In the genomic region with DNA sequence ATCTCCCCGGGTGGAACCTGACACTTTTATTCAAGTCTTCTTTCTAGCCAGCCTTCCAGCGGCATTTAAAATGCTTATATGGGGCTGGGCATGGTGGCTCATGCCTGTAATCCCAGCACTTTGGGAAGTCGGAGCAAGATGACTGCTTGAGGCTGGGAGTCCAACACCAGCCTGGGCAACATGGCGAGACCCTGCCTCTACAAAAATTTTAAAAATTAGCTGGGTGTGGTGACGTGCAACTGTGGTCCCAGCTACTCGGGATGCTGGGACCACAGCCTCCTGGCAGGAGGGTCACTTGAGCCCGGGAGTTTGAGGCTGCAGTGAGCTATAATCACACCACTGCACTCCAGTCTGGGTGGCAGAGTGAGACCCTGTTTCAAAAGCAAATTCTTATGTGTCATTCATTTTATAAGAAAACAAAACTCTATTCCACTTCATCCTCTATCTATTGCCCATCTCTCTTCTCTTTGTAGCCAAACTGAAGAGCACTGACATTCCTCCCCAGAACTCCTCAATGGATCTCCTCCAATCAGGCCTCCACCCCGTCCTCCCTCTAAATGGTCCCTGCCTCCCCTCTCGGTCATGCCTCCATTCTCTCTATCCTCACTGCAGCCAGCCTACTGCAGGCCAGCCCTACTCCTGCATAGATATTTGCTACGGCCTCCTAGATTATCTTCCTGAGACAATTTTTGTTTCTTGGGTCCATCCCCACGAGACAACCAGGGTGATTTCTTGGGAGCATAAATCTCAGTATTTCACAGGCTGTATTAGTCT, we compare ENCODE assay signal across 22 cellular contexts. TPM values are rescaled to one million over a fixed set of nuclear protein-coding genes. Genes with fewer than 3 reads are reported as not detected.
DNase-seq lines count a peak whose midpoint lies in the region; ATAC-seq, FAIRE-seq and TF ChIP-seq lines count a peak whose summit lies in the region.
"Had no signal": no experiment of that assay in that cellular context is flagged by ENCODE, and none has a peak within 500 bp of the region (broad histone marks: within the 10 kb centered on the region; RNA-seq: fewer than 3 reads in every experiment).

No MANE protein-coding gene starts in this region.

- intact Hi-C loops in esophagus squamous epithelium (cut with DNase I) (no loop called here), gastrocnemius medialis (cut with DNase I; ENCODE audit: low total_unique reads) (no loop called here)

- DNase-seq in GM19239 (ENCODE audit: insufficient read length, low spot score) (no peak), esophagus squamous epithelium (lab: John Stamatoyannopoulos, UW) (no peak), gastrocnemius medialis (no peak), NCI-H345 (lab: John Stamatoyannopoulos, UW) (no peak), NCI-H82 treated with DMSO at 0.1 percent for 48 hours (lab: John Stamatoyannopoulos, UW; ENCODE audit: unreplicated experiment) (no peak)
- DNase-seq: activated CD4-positive, CD25-positive, alpha-beta regulatory T cell treated with anti-CD3 and anti-CD28 coated beads, Interleukin-2, amount 50 U/mL, for 72 hours; activated T-cell treated with anti-CD3 and anti-CD28 coated beads, Interleukin-2, amount 50 U/mL, for 72 hours; cortex of kidney; EL; endodermal cell; kidney glomerular epithelial cell; NCI-H1417 treated with DMSO at 0.1 percent for 48 hours; retina; stimulated activated CD4-positive, alpha-beta T cell treated with anti-CD3 and anti-CD28 coated beads, Interleukin-4, amount 100 ng/mL, for 1 hour; stimulated activated naive CD8-positive, alpha-beta T cell treated with anti-CD3 and anti-CD28 coated beads, Interleukin-15, Interleukin-2, amounts not matched to agents 100 U/mL and 50 U/mL, for 24 hours had no signal

- H3K9ac ChIP-seq in BLaER1 treated with 17β-estradiol and CSF1 and Interleukin-3, amounts not matched to agents 10 nM and 100 nM = peak overlapping the region in 3 of 11 experiments; percentile 15 to 66 (median 55); a peak in 6 of 22 replicates

- H3K36me3 ChIP-seq in BLaER1 treated with 17β-estradiol and CSF1 and Interleukin-3, amounts not matched to agents 10 nM and 100 nM = no peaks in the 10 kb centered on the region
- no peaks in the 10 kb centered on the region for H3K36me3 ChIP-seq in esophagus squamous epithelium
- no peaks in the 10 kb centered on the region for H3K36me3 ChIP-seq in gastrocnemius medialis
- H3K36me3 ChIP-seq: Peyer's patch, SJCRH30, tibial artery had no signal

- peak overlapping the region in 5 of 11 experiments; percentile 31 to 93 (median 72); a peak in 9 of 22 replicates for H3K27ac ChIP-seq in BLaER1 treated with 17β-estradiol and CSF1 and Interleukin-3, amounts not matched to agents 10 nM and 100 nM
- peak overlapping the region in 3 of 4 donors; percentile 42 to 65 (median 42) for H3K27ac ChIP-seq in esophagus squamous epithelium
- peak overlapping the region; percentile 55 to 71 (median 63) for H3K27ac ChIP-seq in gastrocnemius medialis
- H3K27ac ChIP-seq: tibial artery had no signal

- no peak for TF ChIP-seq CTCF in esophagus squamous epithelium (IDR thresholded peaks at IDR 0.05)
- no peak for TF ChIP-seq CTCF in gastrocnemius medialis (IDR thresholded peaks at IDR 0.05 in 4 of 5, conservative IDR thresholded peaks at IDR 0.05 in 1 of 5)

- peak overlapping the region in 6 of 11 experiments; percentile 6 to 93 (median 78); a peak in 10 of 22 replicates for H3K4me2 ChIP-seq in BLaER1 treated with 17β-estradiol and CSF1 and Interleukin-3, amounts not matched to agents 10 nM and 100 nM

- FAIRE-seq in GM19239 (lab: Jason Lieb, UNC) = peak; percentile 4

- ATAC-seq in gastrocnemius medialis = no peak
- ATAC-seq in HG02798 (IDR thresholded peaks at IDR 0.05; ENCODE audit: poor library complexity, unreplicated experiment) = no peak
- ATAC-seq in GM18519 (IDR thresholded peaks at IDR 0.05; ENCODE audit: low FRiP score, unreplicated experiment) = no peak
- ATAC-seq: activated T-cell treated with anti-CD3 and anti-CD28 coated beads, Interleukin-2, amount 50 U/mL, for 72 hours; natural killer cell treated with Interleukin-12 subunit alpha and Interleukin-12 subunit beta and Interleukin-15 and Interleukin-18, amount 100 ng/mL, for 72 hours; stimulated activated naive CD8-positive, alpha-beta T cell treated with anti-CD3 and anti-CD28 coated beads, Interleukin-15, Interleukin-2, amounts not matched to agents 100 U/mL and 50 U/mL, for 24 hours had no signal

- peaks cover 23 to 97% (median 42%) of the 10 kb centered on the region in 10 experiments for H3K4me1 ChIP-seq in BLaER1 treated with 17β-estradiol and CSF1 and Interleukin-3, amounts not matched to agents 10 nM and 100 nM
- H3K4me1 ChIP-seq in esophagus squamous epithelium = peaks cover 0 to 27% (median 23%) of the 10 kb centered on the region in 3 donors
- H3K4me1 ChIP-seq in gastrocnemius medialis = peaks cover 12 to 15% of the 10 kb centered on the region in 2 donors

- H3K9me3 ChIP-seq in BLaER1 treated with 17β-estradiol and CSF1 and Interleukin-3, amounts not matched to agents 10 nM and 100 nM (replicated peaks in 1 of 11) = no peaks in the 10 kb centered on the region
- no peaks in the 10 kb centered on the region for H3K9me3 ChIP-seq in esophagus squamous epithelium
- H3K9me3 ChIP-seq in gastrocnemius medialis = no peaks in the 10 kb centered on the region
- H3K9me3 ChIP-seq: Peyer's patch, SJCRH30, tibial artery had no signal

- 89 to 90% methylated on average over 8 to 11 of the region's 11 CpGs for WGBS in esophagus squamous epithelium, 2 donors

- TF ChIP-seq POLR2A in esophagus squamous epithelium (IDR thresholded peaks at IDR 0.05) = no peak
- no peak for TF ChIP-seq POLR2A in gastrocnemius medialis (IDR thresholded peaks at IDR 0.05)

- H3K27me3 ChIP-seq in BLaER1 treated with 17β-estradiol and CSF1 and Interleukin-3, amounts not matched to agents 10 nM and 100 nM = no peaks in the 10 kb centered on the region
- H3K27me3 ChIP-seq in esophagus squamous epithelium (no peaks in the 10 kb centered on the region), gastrocnemius medialis (no peaks in the 10 kb centered on the region)
- H3K27me3 ChIP-seq: Peyer's patch, SJCRH30, tibial artery had no signal

- H4K20me1 ChIP-seq in BLaER1 treated with 17β-estradiol and CSF1 and Interleukin-3, amounts not matched to agents 10 nM and 100 nM = no peaks in the 10 kb centered on the region

- H3K4me3 ChIP-seq in BLaER1 treated with 17β-estradiol and CSF1 and Interleukin-3, amounts not matched to agents 10 nM and 100 nM = 0 out of 20 replicates have a peak overlapping the region, but pooled peaks of 2 of the 10 experiments have one; percentile 8 to 12
- H3K4me3 ChIP-seq in esophagus squamous epithelium = no peak overlapping the region
- H3K4me3 ChIP-seq in gastrocnemius medialis = no peak overlapping the region
- H3K4me3 ChIP-seq: Peyer's patch, SJCRH30, tibial artery had no signal

- in situ Hi-C loops in gastrocnemius medialis (cut with MboI; ENCODE audit: low sequenced_read_pairs in 4 of 4) = loop anchor here in 1 of 4 donors (25.0 kb wide), 1 partner anchor 533 kb away; no protein-coding TSS in a partner anchor

RNA-seq across cellular contexts. Expression of gene RHOB, which starts 18.0 kb away (rescaled TPM):
- 100 to 1,000 TPM in 3 of 4 donors, 10 to 100 TPM in 1; 61.7 to 245 (median 144) TPM for total RNA-seq in esophagus squamous epithelium
- total RNA-seq in gastrocnemius medialis = 1,000 to 10,000 TPM in 2 of 4 donors, 100 to 1,000 TPM in 2; 696 to 1,267 (median 1,094) TPM
